In genomic region chr17:30091771-30092170, GRCh38 we compare ENCODE assay signal across 14 cellular contexts. TPM values are rescaled to one million over a fixed set of nuclear protein-coding genes. Genes with fewer than 3 reads are reported as not detected.
DNase-seq lines count a peak whose midpoint lies in the region; ATAC-seq and TF ChIP-seq lines count a peak whose summit lies in the region.
"Had no signal": no experiment of that assay in that cellular context is flagged by ENCODE, and none has a peak within 500 bp of the region (broad histone marks: within the 10 kb centered on the region; RNA-seq: fewer than 3 reads in every experiment).

No MANE protein-coding gene starts in this region.

- no peak overlapping the region for H3K27ac Mint-ChIP-seq in naive thymus-derived CD8-positive, alpha-beta T cell
- H3K27ac Mint-ChIP-seq: activated CD4-positive, alpha-beta T cell treated with anti-CD3 and anti-CD28 coated beads, Interleukin-2, amount 10 ng/mL, durations not matched to agents 7 days and 5 days; IgD-negative memory B cell; T-cell had no signal

- TF ChIP-seq CTCF in fibroblast of mammary gland (conservative IDR thresholded peaks at IDR 0.05; ENCODE audit: control insufficient read depth, insufficient read depth, low read depth, low read length), result no peak

- 0 out of 2 replicates have a peak overlapping the region, but pooled peaks have one; percentile 4 for H3K9ac ChIP-seq in GM23248

- peak overlapping the region; percentile 56 for H3K4me2 ChIP-seq in GM23248 (ENCODE audit: unreplicated experiment)

- H3F3A ChIP-seq in GM23248 (ENCODE audit: insufficient read depth), result peaks cover 21% of the 10 kb centered on the region

- H3K4me1 Mint-ChIP-seq in naive thymus-derived CD8-positive, alpha-beta T cell, result peaks cover 4 to 8% (median 5%) of the 10 kb centered on the region in 4 donors

- no peaks in the 10 kb centered on the region for H3K27me3 ChIP-seq in GM23248 (replicated peaks; ENCODE audit: insufficient read depth)

- H3K9me3 ChIP-seq in GM23248 (ENCODE audit: low read depth), result no peaks in the 10 kb centered on the region

- no peaks in the 10 kb centered on the region for H3K79me2 ChIP-seq in GM23248 (ENCODE audit: insufficient read depth)

- no peak overlapping the region for H3K4me3 Mint-ChIP-seq in naive thymus-derived CD8-positive, alpha-beta T cell
- H3K4me3 Mint-ChIP-seq: activated CD4-positive, alpha-beta T cell treated with anti-CD3 and anti-CD28 coated beads, Interleukin-2, amount 10 ng/mL, durations not matched to agents 7 days and 5 days; IgD-negative memory B cell; T-cell had no signal

- H3K4me3 ChIP-seq in GM23248 (peak overlapping the region; percentile 34), fibroblast of mammary gland (ENCODE audit: control insufficient read depth, low read depth, low read length) (no peak overlapping the region)

- no peaks in the 10 kb centered on the region for H3K36me3 ChIP-seq in GM23248 (ENCODE audit: low read depth)

- peaks cover 31% of the 10 kb centered on the region for H3K4me1 ChIP-seq in GM23248 (ENCODE audit: insufficient read depth)

- WGBS in GM23248 (ENCODE audit: low coverage in 1 of 2, low lambda C conversion rate in 2 of 2, missing lambda C conversion rate in 2 of 2), 2 experiments, result 27 to 32% methylated on average over 6 of the region's 6 CpGs

- no peaks in the 10 kb centered on the region for H4K20me1 ChIP-seq in GM23248 (ENCODE audit: insufficient read depth)

- in situ Hi-C loops in GM23248 (cut with MboI), result loop anchor here (10.0 kb wide), 1 partner anchor 287 kb away; no protein-coding TSS in a partner anchor

- H3K27ac ChIP-seq in GM23248, result peak overlapping the region; percentile 46

- POLR2A ChIA-PET in naive thymus-derived CD8-positive, alpha-beta T cell (lab: Charles Lee), result no interaction called here

- peaks cover 0 to 3% (median 0%) of the 10 kb centered on the region in 3 donors for H3K36me3 Mint-ChIP-seq in naive thymus-derived CD8-positive, alpha-beta T cell
- H3K36me3 Mint-ChIP-seq: IgD-negative memory B cell, T-cell had no signal

- DNase-seq in GM23248, result peak; percentile 92
- peak; percentile 81 for DNase-seq in fibroblast of mammary gland (ENCODE audit: low read depth)
- peak; percentile 81 for DNase-seq in stromal cell of bone marrow (ENCODE audit: low read depth)
- no peak for DNase-seq in NCI-H2196 treated with DMSO at 0.1 percent for 48 hours (lab: John Stamatoyannopoulos, UW; ENCODE audit: unreplicated experiment)
- DNase-seq in activated CD8-positive, alpha-beta memory T cell treated with anti-CD3 and anti-CD28 coated beads, Interleukin-2, amount 50 U/mL, for 4 hours, result no peak
- no peak for DNase-seq in naive thymus-derived CD8-positive, alpha-beta T cell
- DNase-seq: activated CD4-positive, alpha-beta T cell treated with anti-CD3 and anti-CD28 coated beads, Interleukin-2, amount 10 ng/mL, durations not matched to agents 7 days and 5 days; activated gamma-delta T cell; midbrain; NCI-H187; NK-92 treated with Interleukin-12 subunit alpha and Interleukin-12 subunit beta, amount 100 ng/mL, for 24 hours; T-cell had no signal

- H3K9me3 Mint-ChIP-seq in naive thymus-derived CD8-positive, alpha-beta T cell, result no peaks in the 10 kb centered on the region
- H3K9me3 Mint-ChIP-seq: activated CD4-positive, alpha-beta T cell treated with anti-CD3 and anti-CD28 coated beads, Interleukin-2, amount 10 ng/mL, durations not matched to agents 7 days and 5 days; T-cell had no signal

- peaks cover 16 to 46% (median 23%) of the 10 kb centered on the region in 5 donors for H3K27me3 Mint-ChIP-seq in naive thymus-derived CD8-positive, alpha-beta T cell

- peak; percentile 31; the same call in 2 of the 3 replicates for ATAC-seq in SK-N-SH treated with all-trans-retinoic acid at 6 μM for 48 hours
- no peak for ATAC-seq in naive thymus-derived CD8-positive, alpha-beta T cell
- ATAC-seq: T-cell had no signal

- no peaks in the 10 kb centered on the region for H3K9me2 ChIP-seq in GM23248 (ENCODE audit: insufficient read depth)

- peak overlapping the region; percentile 22; the same call in 1 of the 2 replicates for H2AFZ ChIP-seq in GM23248

TF ChIP-seq in SK-N-SH treated with all-trans-retinoic acid at 6 μM for 48 hours, 23 proteins besides CTCF, POLR2A, EP300 and RAD21:
- TF ChIP-seq CREB5 (CRISPR knock-in tag; IDR thresholded peaks at IDR 0.05; ENCODE audit: low read depth) (no peak), ISL1 (CRISPR knock-in tag; IDR thresholded peaks at IDR 0.05) (0 out of 2 replicates have a peak, but pooled peaks have one; percentile 17)

RNA-seq across cellular contexts. Expression of gene NSRP1, which starts 24.8 kb away (rescaled TPM):
- 7.7 and 11.8 TPM in 2 replicates for total RNA-seq in GM23248 (2014; rRNA removed; shearing (Covaris generic))
- polyA plus RNA-seq in GM23248 (2016; fragmentation: Nextera tagmentation; extraction: Ambion mirVana), result 53.5 and 54.8 TPM in 2 replicates
- total RNA-seq in naive thymus-derived CD8-positive, alpha-beta T cell, result 10 to 100 TPM; 34.0 to 36.5 TPM
- polyA plus RNA-seq in naive thymus-derived CD8-positive, alpha-beta T cell, result 10 to 100 TPM; 15.1 to 40.6 (median 28.2) TPM

Comparison
In these comparisons a context has a peak if more than half of its experiments do, and no peak if none do; other contexts are left out.
1. DNase-seq: peak in GM23248 (single experiment), fibroblast of mammary gland (single experiment) and stromal cell of bone marrow (single experiment); none in NCI-H2196 treated with DMSO at 0.1 percent for 48 hours (single experiment), activated CD8-positive, alpha-beta memory T cell treated with anti-CD3 and anti-CD28 coated beads, Interleukin-2, amount 50 U/mL, for 4 hours (single experiment) and naive thymus-derived CD8-positive, alpha-beta T cell (0 of 10).